ENCODE assay signal across 8 cellular contexts in genomic region chr19:56066152-56067023, GRCh38. TPM values are rescaled to one million over a fixed set of nuclear protein-coding genes. Genes with fewer than 3 reads are reported as not detected.
A peak's percentile ranks its signal among the peaks of the same experiment; 100 is the strongest.
DNase-seq lines count a peak whose midpoint lies in the region; ATAC-seq, FAIRE-seq and TF ChIP-seq lines count a peak whose summit lies in the region.

No MANE protein-coding gene starts in this region.

- H3K9me3 ChIP-seq in lower lobe of right lung, result no peaks in the 10 kb centered on the region

- no peak overlapping the region for H3K27ac ChIP-seq in lower lobe of right lung

- intact Hi-C loops in lower lobe of right lung (cut with DNase I), result no loop called here

- peak; percentile 63 for ATAC-seq in GM19397 (IDR thresholded peaks at IDR 0.05; ENCODE audit: unreplicated experiment)
- ATAC-seq in lower lobe of right lung, result peak; percentile 86

- H3K27me3 ChIP-seq in lower lobe of right lung (ENCODE audit: low read depth), result peaks cover 32% of the 10 kb centered on the region

- TF ChIP-seq CTCF in choroid plexus epithelial cell (conservative IDR thresholded peaks at IDR 0.05; ENCODE audit: low read depth, low read length), result peak; percentile 88
- peak; percentile 94 for TF ChIP-seq CTCF in lower lobe of right lung (IDR thresholded peaks at IDR 0.05)

- peak overlapping the region; percentile 29 for H3K4me3 ChIP-seq in choroid plexus epithelial cell (ENCODE audit: low read depth, low read length)
- H3K4me3 ChIP-seq in lower lobe of right lung, result peak overlapping the region; percentile 27

- peak; percentile 23 to 32 for DNase-seq in AML-193 (lab: John Stamatoyannopoulos, UW)
- DNase-seq in NCI-H2081 treated with DMSO at 0.1 percent for 48 hours (lab: John Stamatoyannopoulos, UW), result peak; percentile 15
- DNase-seq in activated CD4-positive, alpha-beta T cell treated with anti-CD3 and anti-CD28 coated beads for 4 hours, result peak; percentile 47 to 60
- DNase-seq in choroid plexus epithelial cell (ENCODE audit: low read depth), result peak; percentile 46
- peak; percentile 77 for DNase-seq in lower lobe of right lung
- peak; percentile 37 to 45 (median 40) for DNase-seq in stimulated activated CD4-positive, alpha-beta T cell treated with anti-CD3 and anti-CD28 coated beads, TNF-alpha, amount 100 ng/mL, for 48 hours (ENCODE audit: low read depth in 3 of 3)
- no peak for DNase-seq in GM19239 (ENCODE audit: insufficient read length, low spot score)

- H3K36me3 ChIP-seq in lower lobe of right lung, result no peaks in the 10 kb centered on the region

- no peak for FAIRE-seq in GM19239 (lab: Jason Lieb, UNC)

- peaks cover 10% of the 10 kb centered on the region for H3K4me1 ChIP-seq in lower lobe of right lung

RNA-seq across cellular contexts. Expression of gene ZNF787, which starts 54.7 kb away (rescaled TPM):
- 32.4 TPM for total RNA-seq in lower lobe of right lung
